34 cellular contexts compared by ENCODE assay signal in the genomic region with DNA sequence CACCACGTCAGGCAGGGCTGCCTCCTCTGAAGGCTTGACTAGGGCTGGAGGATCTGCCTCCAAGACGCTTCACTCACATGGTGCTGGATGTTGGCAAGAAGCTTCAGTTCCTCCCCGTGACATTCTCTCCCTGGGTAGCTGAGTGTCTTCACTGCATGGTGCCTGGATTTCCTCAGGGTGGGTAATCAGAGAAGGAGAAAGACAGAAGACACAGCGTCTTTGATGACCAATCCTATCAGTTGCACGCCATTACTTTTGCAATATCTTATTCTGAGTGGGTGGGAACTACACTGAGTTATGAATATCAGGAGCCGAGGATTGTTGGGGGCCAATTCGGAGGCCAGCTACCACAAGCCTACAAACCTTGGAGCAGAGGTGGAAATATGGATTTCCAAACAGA.
DNase-seq lines count a peak whose midpoint lies in the region; ATAC-seq, FAIRE-seq and TF ChIP-seq lines count a peak whose summit lies in the region.
"Had no signal": no experiment of that assay in that cellular context is flagged by ENCODE, and none has a peak within 500 bp of the region (broad histone marks: within the 10 kb centered on the region; RNA-seq: fewer than 3 reads in every experiment).

No MANE protein-coding gene starts in this region.

- H2AFZ ChIP-seq in neuronal stem cell (ENCODE audit: low read length), result no peak overlapping the region

- H3K4me3 ChIP-seq in A673 (ENCODE audit: low read depth, low read length, poor library complexity, severe bottlenecking), result no peak overlapping the region
- H3K4me3 ChIP-seq in bronchial epithelial cell (ENCODE audit: low read depth, low read length), result no peak overlapping the region
- no peak overlapping the region for H3K4me3 ChIP-seq in esophagus muscularis mucosa
- H3K4me3 ChIP-seq in neuronal stem cell (ENCODE audit: low read length in 2 of 2), result no peak overlapping the region
- H3K4me3 ChIP-seq: A549; BLaER1; BLaER1 treated with 17β-estradiol and CSF1 and Interleukin-3, amounts not matched to agents 10 nM and 100 nM had no signal

- no peak overlapping the region for H2BK120ac ChIP-seq in neuronal stem cell (ENCODE audit: low read depth, low read length)

- no peaks in the 10 kb centered on the region for H3K79me1 ChIP-seq in neuronal stem cell (ENCODE audit: low read depth, low read length)

- FAIRE-seq in bronchial epithelial cell (lab: Jason Lieb, UNC), result peak; percentile 86
- FAIRE-seq: A204.1, A549, D721Med had no signal

- 80% methylated on average over 7 of the region's 7 CpGs for WGBS in esophagus muscularis mucosa
- no CpG with 5 or more reads among the region's 7 CpGs for WGBS in neuronal stem cell (ENCODE audit: extremely low coverage in 2 of 2, insufficient read length in 2 of 2, insufficient replicate concordance in 1 of 2), 2 donors

- H3K36me3 ChIP-seq in A673 (ENCODE audit: insufficient read depth, low read length, poor library complexity, severe bottlenecking) (no peaks in the 10 kb centered on the region), bronchial epithelial cell (ENCODE audit: control insufficient read depth, insufficient read depth, low read length) (no peaks in the 10 kb centered on the region), esophagus muscularis mucosa (no peaks in the 10 kb centered on the region), neuronal stem cell (replicated peaks in 1 of 2; ENCODE audit: control insufficient read depth in 2 of 2, insufficient read depth in 2 of 2, low read length in 2 of 2) (no peaks in the 10 kb centered on the region)
- H3K36me3 ChIP-seq: BE2C; BLaER1; BLaER1 treated with 17β-estradiol and CSF1 and Interleukin-3, amounts not matched to agents 10 nM and 100 nM had no signal

- H3K9me3 ChIP-seq in A673 (ENCODE audit: low read depth, low read length, poor library complexity, severe bottlenecking) (no peaks in the 10 kb centered on the region), esophagus muscularis mucosa (no peaks in the 10 kb centered on the region), neuronal stem cell (replicated peaks in 1 of 2; ENCODE audit: control insufficient read depth in 2 of 2, insufficient read depth in 1 of 2, low read depth in 1 of 2, low read length in 2 of 2) (no peaks in the 10 kb centered on the region)
- H3K9me3 ChIP-seq: A549; BE2C; BLaER1; BLaER1 treated with 17β-estradiol and CSF1 and Interleukin-3, amounts not matched to agents 10 nM and 100 nM; Caco-2 had no signal

- H2BK15ac ChIP-seq in neuronal stem cell (ENCODE audit: low read length), result no peak overlapping the region

- peak overlapping the region; percentile 39 for H3K18ac ChIP-seq in neuronal stem cell (ENCODE audit: low read length)

- H4K8ac ChIP-seq in neuronal stem cell (ENCODE audit: low read depth, low read length), result no peak overlapping the region

- POLR2A ChIA-PET in A673 (lab: Charles Lee; ENCODE audit: low non-redundant PET), result no interaction called here

- no peak overlapping the region for H3K4ac ChIP-seq in neuronal stem cell (ENCODE audit: low read length)

- peak overlapping the region; percentile 35 for H3K23ac ChIP-seq in neuronal stem cell (ENCODE audit: low read depth, low read length, poor library complexity)

- ATAC-seq in GM18867 (IDR thresholded peaks at IDR 0.05; ENCODE audit: unreplicated experiment), result no peak
- ATAC-seq in stimulated activated naive CD8-positive, alpha-beta T cell treated with anti-CD3 and anti-CD28 coated beads, Interleukin-15, Interleukin-2, amounts not matched to agents 100 U/mL and 50 U/mL, for 24 hours, result no peak
- ATAC-seq: A549; CD8-positive, alpha-beta T cell had no signal

- H3K27ac ChIP-seq in A673 (ENCODE audit: low read depth, low read length, poor library complexity, severe bottlenecking) (peak overlapping the region; percentile 46), esophagus muscularis mucosa (replicated peaks in 1 of 4) (no peak overlapping the region), neuronal stem cell (replicated peaks; ENCODE audit: low read length) (no peak overlapping the region)
- H3K27ac ChIP-seq: 22Rv1; A549; BLaER1; BLaER1 treated with 17β-estradiol and CSF1 and Interleukin-3, amounts not matched to agents 10 nM and 100 nM; C4-2B had no signal

- CTCF ChIA-PET in A673 (lab: Charles Lee), result no interaction called here

- H3K4me2 ChIP-seq in neuronal stem cell (ENCODE audit: insufficient read depth, low read length, poor library complexity, severe bottlenecking), result no peak overlapping the region
- H3K4me2 ChIP-seq: A549; BLaER1; BLaER1 treated with 17β-estradiol and CSF1 and Interleukin-3, amounts not matched to agents 10 nM and 100 nM had no signal

- no peak overlapping the region for H2BK12ac ChIP-seq in neuronal stem cell (ENCODE audit: low read length)

- peak; percentile 79 for DNase-seq in A673 (ENCODE audit: low spot score)
- no peak for DNase-seq in bronchial epithelial cell (ENCODE audit: low read depth)
- DNase-seq in esophagus muscularis mucosa (ENCODE audit: extremely low spot score), result peak; percentile 64
- no peak for DNase-seq in neuronal stem cell (ENCODE audit: low spot score)
- no peak for DNase-seq in NCI-H2107 (lab: John Stamatoyannopoulos, UW)
- no peak for DNase-seq in HK-2 (ENCODE audit: unreplicated experiment)
- DNase-seq in stimulated activated naive CD8-positive, alpha-beta T cell treated with anti-CD3 and anti-CD28 coated beads, Interleukin-15, Interleukin-2, amounts not matched to agents 100 U/mL and 50 U/mL, for 24 hours, result no peak
- DNase-seq: 8988T; ACHN; AML-193; BE2C; C1 segment of cervical spinal cord; Caco-2; Calu3; CD4-positive, alpha-beta memory T cell; CD4-positive, alpha-beta T cell; CD4-positive, CD25-positive, alpha-beta regulatory T cell; CD8-positive, alpha-beta memory T cell; CD8-positive, alpha-beta T cell; COR-L47; DMS153; DMS53; DMS79; DMS79 treated with DMSO at 0.1 percent for 48 hours; DND-41; EL had no signal

- TF ChIP-seq POLR2A in esophagus muscularis mucosa (IDR thresholded peaks at IDR 0.05; ENCODE audit: low read depth), result no peak

- H3K27me3 ChIP-seq in A673 (replicated peaks; ENCODE audit: insufficient read depth, low read depth, low read length, poor library complexity) (no peaks in the 10 kb centered on the region), bronchial epithelial cell (ENCODE audit: control insufficient read depth, insufficient read depth, low read length) (no peaks in the 10 kb centered on the region), esophagus muscularis mucosa (peaks cover 0 to 3% (median 0%) of the 10 kb centered on the region in 4 donors), neuronal stem cell (ENCODE audit: control insufficient read depth in 3 of 3, insufficient read depth in 3 of 3, low read depth in 1 of 3, low read length in 3 of 3) (no peaks in the 10 kb centered on the region)
- H3K27me3 ChIP-seq: BE2C; BLaER1; BLaER1 treated with 17β-estradiol and CSF1 and Interleukin-3, amounts not matched to agents 10 nM and 100 nM had no signal

- H3K9ac ChIP-seq in neuronal stem cell (ENCODE audit: low read depth, low read length, poor library complexity), result no peak overlapping the region
- H3K9ac ChIP-seq: BLaER1; BLaER1 treated with 17β-estradiol and CSF1 and Interleukin-3, amounts not matched to agents 10 nM and 100 nM had no signal

- H2AK5ac ChIP-seq in neuronal stem cell (ENCODE audit: low read depth, low read length), result no peak overlapping the region

- intact Hi-C loops in A673 (cut with micrococcal nuclease; ENCODE audit: unreplicated experiment) (loop anchor here (5.0 kb wide), 3 partner anchors 107 to 138 kb away; a partner anchor contains a TSS), esophagus muscularis mucosa (cut with DNase I) (no loop called here)

- H4K91ac ChIP-seq in neuronal stem cell (ENCODE audit: low read depth, low read length, poor library complexity), result no peak overlapping the region

- H3K4me1 ChIP-seq in A673 (ENCODE audit: insufficient read depth, low read length, poor library complexity, severe bottlenecking) (peaks cover 53% of the 10 kb centered on the region), esophagus muscularis mucosa (no peaks in the 10 kb centered on the region), neuronal stem cell (ENCODE audit: control insufficient read depth in 2 of 2, insufficient read depth in 1 of 2, low read depth in 1 of 2, low read length in 2 of 2) (peaks cover 0 to under 1% of the 10 kb centered on the region in 2 donors)
- H3K4me1 ChIP-seq: A549, BE2C, BLaER1, Caco-2 had no signal

- TF ChIP-seq EP300 in esophagus muscularis mucosa (IDR thresholded peaks at IDR 0.05), result no peak

- BruUV-seq in A673 (replicated peaks; lab: Mats Ljungman, UMichigan), result no TSS peak

- no peak overlapping the region for H3K14ac ChIP-seq in neuronal stem cell (ENCODE audit: low read length)

- TF ChIP-seq CTCF in A673 (conservative IDR thresholded peaks at IDR 0.05; ENCODE audit: low read depth, low read length) (no peak), bronchial epithelial cell (IDR thresholded peaks at IDR 0.05; ENCODE audit: insufficient read depth, low read length, severe bottlenecking) (no peak), esophagus muscularis mucosa (IDR thresholded peaks at IDR 0.05) (no peak)

- H2BK5ac ChIP-seq in neuronal stem cell (ENCODE audit: low read length), result no peak overlapping the region

Comparison
In these comparisons a context has a peak if more than half of its experiments do, and no peak if none do; other contexts are left out.
1. DNase-seq: peak in A673 (single experiment) and esophagus muscularis mucosa (single experiment); none in bronchial epithelial cell (single experiment), neuronal stem cell (single experiment), NCI-H2107 (single experiment), HK-2 (single experiment) and stimulated activated naive CD8-positive, alpha-beta T cell treated with anti-CD3 and anti-CD28 coated beads, Interleukin-15, Interleukin-2, amounts not matched to agents 100 U/mL and 50 U/mL, for 24 hours (single experiment).